1 cellular context compared by ENCODE assay signal in the genomic region with DNA sequence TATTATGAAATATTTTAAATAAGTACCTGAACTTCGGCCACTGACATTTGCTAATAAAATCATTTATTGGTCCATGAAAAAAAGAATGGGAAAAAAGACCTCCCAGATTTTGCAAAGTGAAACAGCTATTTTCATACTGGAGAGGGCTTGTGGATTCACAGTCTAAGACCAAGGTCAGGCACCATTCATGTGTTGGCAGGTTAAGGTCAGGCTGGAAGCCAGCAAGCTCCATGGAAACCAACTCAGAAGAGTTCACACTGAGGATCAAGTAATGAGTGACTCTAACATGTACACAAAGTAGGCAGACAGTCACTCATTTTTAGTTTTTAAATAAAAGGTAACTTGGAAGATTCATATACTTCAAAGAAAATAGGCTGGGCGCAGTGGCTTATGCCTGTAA.
TF ChIP-seq lines count a peak whose summit lies in the region.

No MANE protein-coding gene starts in this region.

TF ChIP-seq in SK-N-SH, 30 proteins besides CTCF, POLR2A, EP300 and RAD21 (continued from another document):
- TF ChIP-seq, protein P1, sequence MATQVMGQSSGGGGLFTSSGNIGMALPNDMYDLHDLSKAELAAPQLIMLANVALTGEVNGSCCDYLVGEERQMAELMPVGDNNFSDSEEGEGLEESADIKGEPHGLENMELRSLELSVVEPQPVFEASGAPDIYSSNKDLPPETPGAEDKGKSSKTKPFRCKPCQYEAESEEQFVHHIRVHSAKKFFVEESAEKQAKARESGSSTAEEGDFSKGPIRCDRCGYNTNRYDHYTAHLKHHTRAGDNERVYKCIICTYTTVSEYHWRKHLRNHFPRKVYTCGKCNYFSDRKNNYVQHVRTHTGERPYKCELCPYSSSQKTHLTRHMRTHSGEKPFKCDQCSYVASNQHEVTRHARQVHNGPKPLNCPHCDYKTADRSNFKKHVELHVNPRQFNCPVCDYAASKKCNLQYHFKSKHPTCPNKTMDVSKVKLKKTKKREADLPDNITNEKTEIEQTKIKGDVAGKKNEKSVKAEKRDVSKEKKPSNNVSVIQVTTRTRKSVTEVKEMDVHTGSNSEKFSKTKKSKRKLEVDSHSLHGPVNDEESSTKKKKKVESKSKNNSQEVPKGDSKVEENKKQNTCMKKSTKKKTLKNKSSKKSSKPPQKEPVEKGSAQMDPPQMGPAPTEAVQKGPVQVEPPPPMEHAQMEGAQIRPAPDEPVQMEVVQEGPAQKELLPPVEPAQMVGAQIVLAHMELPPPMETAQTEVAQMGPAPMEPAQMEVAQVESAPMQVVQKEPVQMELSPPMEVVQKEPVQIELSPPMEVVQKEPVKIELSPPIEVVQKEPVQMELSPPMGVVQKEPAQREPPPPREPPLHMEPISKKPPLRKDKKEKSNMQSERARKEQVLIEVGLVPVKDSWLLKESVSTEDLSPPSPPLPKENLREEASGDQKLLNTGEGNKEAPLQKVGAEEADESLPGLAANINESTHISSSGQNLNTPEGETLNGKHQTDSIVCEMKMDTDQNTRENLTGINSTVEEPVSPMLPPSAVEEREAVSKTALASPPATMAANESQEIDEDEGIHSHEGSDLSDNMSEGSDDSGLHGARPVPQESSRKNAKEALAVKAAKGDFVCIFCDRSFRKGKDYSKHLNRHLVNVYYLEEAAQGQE (IDR thresholded peaks at IDR 0.05; ENCODE audit: low read depth, low read length), result no peak
- TF ChIP-seq YY1 (IDR thresholded peaks at IDR 0.05; ENCODE audit: low read depth) (no peak), MEF2A (IDR thresholded peaks at IDR 0.05; ENCODE audit: borderline replicate concordance, low read depth) (no peak), NFIC (IDR thresholded peaks at IDR 0.05; ENCODE audit: borderline replicate concordance) (no peak), SMC3 (IDR thresholded peaks at IDR 0.05; ENCODE audit: low read depth, low read length) (no peak), FOSL2 (IDR thresholded peaks at IDR 0.05; ENCODE audit: borderline replicate concordance, low read depth) (no peak), SIN3A (IDR thresholded peaks at IDR 0.05; ENCODE audit: borderline replicate concordance, low read depth, low read length) (no peak), TCF12 (IDR thresholded peaks at IDR 0.05) (no peak)
